ENCODE assay signal across 23 cellular contexts in the genomic region with DNA sequence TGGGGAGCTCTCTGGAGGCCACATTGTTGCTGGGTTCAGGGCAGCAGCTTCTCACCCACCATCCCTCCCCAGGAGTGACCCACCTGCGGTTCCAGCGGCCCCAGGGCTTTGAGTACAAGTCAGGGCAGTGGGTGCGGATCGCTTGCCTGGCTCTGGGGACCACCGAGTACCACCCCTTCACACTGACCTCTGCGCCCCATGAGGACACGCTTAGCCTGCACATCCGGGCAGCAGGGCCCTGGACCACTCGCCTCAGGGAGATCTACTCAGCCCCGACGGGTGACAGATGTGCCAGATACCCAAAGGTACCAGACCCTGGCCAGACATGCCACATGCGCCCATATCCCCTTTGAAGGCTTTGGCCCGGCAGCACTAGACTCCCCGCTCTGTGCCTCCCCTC. TPM values are rescaled to one million over a fixed set of nuclear protein-coding genes. Genes with fewer than 3 reads are reported as not detected.
DNase-seq lines count a peak whose midpoint lies in the region; ATAC-seq and TF ChIP-seq lines count a peak whose summit lies in the region.
"Had no signal": no experiment of that assay in that cellular context is flagged by ENCODE, and none has a peak within 500 bp of the region (broad histone marks: within the 10 kb centered on the region; RNA-seq: fewer than 3 reads in every experiment).

No MANE protein-coding gene starts in this region.

- peak in 1 of 4 donors; percentile 15 for TF ChIP-seq POLR2A in upper lobe of left lung (IDR thresholded peaks at IDR 0.05)

- H3K4me3 ChIP-seq in mesenchymal stem cell (ENCODE audit: insufficient read depth in 1 of 2, low read depth in 1 of 2, low read length in 2 of 2), result no peak overlapping the region
- no peak overlapping the region for H3K4me3 ChIP-seq in upper lobe of left lung
- H3K4me3 ChIP-seq: GM23248, HAP-1, PC-9, SJSA1 had no signal

- H2BK15ac ChIP-seq in mesenchymal stem cell (ENCODE audit: low read depth, poor library complexity, severe bottlenecking), result no peak overlapping the region

- no peaks in the 10 kb centered on the region for H3K27me3 ChIP-seq in mesenchymal stem cell (ENCODE audit: control insufficient read depth in 1 of 2, insufficient read depth in 1 of 2, low read length in 2 of 2)
- H3K27me3 ChIP-seq in upper lobe of left lung, result no peaks in the 10 kb centered on the region
- H3K27me3 ChIP-seq: SJSA1 had no signal

- H3K9me3 ChIP-seq in mesenchymal stem cell (ENCODE audit: control insufficient read depth, low read length) (no peaks in the 10 kb centered on the region), upper lobe of left lung (no peaks in the 10 kb centered on the region)
- H3K9me3 ChIP-seq: HAP-1, SJSA1 had no signal

- 92% methylated on average over 14 of the region's 14 CpGs for WGBS in mesenchymal stem cell
- WGBS in upper lobe of left lung, 2 donors, result 97 to 98% methylated on average over 5 to 14 of the region's 14 CpGs

- H3K4me1 ChIP-seq in mesenchymal stem cell (ENCODE audit: control insufficient read depth, insufficient read depth, low read depth, low read length), result peaks cover 28% of the 10 kb centered on the region
- H3K4me1 ChIP-seq in upper lobe of left lung, result peaks cover 33 to 83% (median 62%) of the 10 kb centered on the region in 4 donors
- H3K4me1 ChIP-seq: HAP-1 had no signal

- no peak overlapping the region for H2AFZ ChIP-seq in mesenchymal stem cell (ENCODE audit: low read depth, low read length)
- H2AFZ ChIP-seq: GM23248, PC-9 had no signal

- ATAC-seq in left ventricle myocardium superior (no peak), Right ventricle myocardium inferior (no peak), upper lobe of left lung (ENCODE audit: low FRiP score in 2 of 2) (no peak), omental fat pad (ENCODE audit: low FRiP score) (no peak), HG03097 (IDR thresholded peaks at IDR 0.05; ENCODE audit: low FRiP score, unreplicated experiment) (no peak)

- TF ChIP-seq EP300 in upper lobe of left lung (IDR thresholded peaks at IDR 0.05), result no peak

- H2AK5ac ChIP-seq in mesenchymal stem cell (ENCODE audit: low read length, severe bottlenecking), result no peak overlapping the region

- H2BK12ac ChIP-seq in mesenchymal stem cell (ENCODE audit: low read length in 2 of 2), result no peak overlapping the region

- H3K4ac ChIP-seq in mesenchymal stem cell (ENCODE audit: low read depth in 1 of 2, low read length in 2 of 2), result no peak overlapping the region

- H3K36me3 ChIP-seq in mesenchymal stem cell (ENCODE audit: control insufficient read depth in 1 of 2, insufficient read depth in 2 of 2, low read depth in 1 of 2, low read length in 2 of 2), result peaks cover 0 to 6% of the 10 kb centered on the region in 2 experiments
- peaks cover 0 to 14% (median 8%) of the 10 kb centered on the region in 4 donors for H3K36me3 ChIP-seq in upper lobe of left lung
- H3K36me3 ChIP-seq: HAP-1, SJSA1 had no signal

- peak overlapping the region; percentile 72 for H3K9ac ChIP-seq in mesenchymal stem cell (ENCODE audit: low read length)

- H2BK120ac ChIP-seq in mesenchymal stem cell (ENCODE audit: low read depth, low read length), result no peak overlapping the region

- peaks cover 19% of the 10 kb centered on the region for H3K79me1 ChIP-seq in mesenchymal stem cell (replicated peaks; ENCODE audit: low read length, poor library complexity, severe bottlenecking)

- no peak overlapping the region for H3K18ac ChIP-seq in mesenchymal stem cell (ENCODE audit: low read depth in 1 of 2, low read length in 2 of 2)

- H2BK5ac ChIP-seq in mesenchymal stem cell (ENCODE audit: low read depth, low read length, poor library complexity, severe bottlenecking), result no peak overlapping the region

- DNase-seq in left ventricle myocardium superior, result peak; percentile 27
- DNase-seq in Right ventricle myocardium inferior (ENCODE audit: missing footprints), result no peak
- DNase-seq in epithelial cell of prostate (ENCODE audit: low read depth, low spot score), result no peak
- DNase-seq in mesenchymal stem cell, result no peak
- peak in 1 of 2 donors; percentile 49 for DNase-seq in upper lobe of left lung
- DNase-seq in DMS53 (lab: John Stamatoyannopoulos, UW), result no peak
- DNase-seq in omental fat pad (ENCODE audit: low spot score), result no peak
- DNase-seq: AML-193, DMS 273 treated with DMSO at 0.1 percent for 48 hours, GDM1, GM23248, NCI-H1105 treated with DMSO at 0.1 percent for 48 hours, NCI-H1930, NCI-H345, NCI-H524 treated with DMSO at 0.1 percent for 48 hours, PC-9 had no signal

- intact Hi-C loops in left ventricle myocardium superior (cut with micrococcal nuclease) (loop anchor here (10.0 kb wide), 1 partner anchor 293 kb away; no protein-coding TSS in a partner anchor), Right ventricle myocardium inferior (cut with DNase I) (loop anchor here (10.0 kb wide), 1 partner anchor 293 kb away; no protein-coding TSS in a partner anchor)

- no peak overlapping the region for H4K91ac ChIP-seq in mesenchymal stem cell (ENCODE audit: low read length)

- no peak overlapping the region for H3K23ac ChIP-seq in mesenchymal stem cell (ENCODE audit: low read length in 2 of 2)

- H4K8ac ChIP-seq in mesenchymal stem cell (ENCODE audit: low read length), result no peak overlapping the region

- no peak overlapping the region for H3K14ac ChIP-seq in mesenchymal stem cell (ENCODE audit: low read length in 2 of 2)

- H3K4me2 ChIP-seq in mesenchymal stem cell (ENCODE audit: low read length, poor library complexity, severe bottlenecking), result no peak overlapping the region

- H3K27ac ChIP-seq in epithelial cell of prostate (peak overlapping the region; percentile 89), mesenchymal stem cell (ENCODE audit: low read length, poor library complexity, severe bottlenecking) (no peak overlapping the region), upper lobe of left lung (peak overlapping the region in 3 of 4 donors; percentile 28 to 71 (median 65))
- H3K27ac ChIP-seq: 22Rv1, HL-60, PC-9, SJSA1 had no signal

- TF ChIP-seq CTCF in upper lobe of left lung (IDR thresholded peaks at IDR 0.05) (no peak), omental fat pad (IDR thresholded peaks at IDR 0.05) (no peak)

RNA-seq across cellular contexts. Expression of gene SHF, which starts 26.1 kb away (rescaled TPM):
- total RNA-seq in left ventricle myocardium superior (5.0 TPM), Right ventricle myocardium inferior (3.9 TPM), upper lobe of left lung (1 to 10 TPM; 1.4 to 8.0 (median 5.1) TPM), omental fat pad (10 to 100 TPM in 1 of 4 donors, 1 to 10 TPM in 3; 1.9 to 10.5 (median 3.7) TPM)
- polyA plus RNA-seq in mesenchymal stem cell (2013, experiment 1 of 2), result 1.3 TPM
- 1.8 TPM for polyA plus RNA-seq in mesenchymal stem cell (2013, experiment 2 of 2)

RNA-seq across cellular contexts. Expression of gene DUOX1, which starts 31.9 kb away (rescaled TPM):
- total RNA-seq in left ventricle myocardium superior (0.50 TPM), Right ventricle myocardium inferior (1.0 TPM), upper lobe of left lung (1,000 to 10,000 TPM in 1 of 6 donors, 100 to 1,000 TPM in 5; 215 to 1,314 (median 495) TPM), omental fat pad (1 to 10 TPM; 1.4 to 6.9 (median 2.0) TPM)
- polyA plus RNA-seq in mesenchymal stem cell (2013, experiment 1 of 2), result not detected
- polyA plus RNA-seq in mesenchymal stem cell (2013, experiment 2 of 2), result not detected
- total RNA-seq: PC-9, SJSA1 had no signal

RNA-seq across cellular contexts. Expression of gene DUOXA1, which starts 32.0 kb away (rescaled TPM):
- 0.59 TPM for total RNA-seq in left ventricle myocardium superior
- 0.68 TPM for total RNA-seq in Right ventricle myocardium inferior
- polyA plus RNA-seq in mesenchymal stem cell (2013, experiment 1 of 2), result not detected
- polyA plus RNA-seq in mesenchymal stem cell (2013, experiment 2 of 2), result not detected
- total RNA-seq in upper lobe of left lung, result 100 to 1,000 TPM in 5 of 6 donors, 10 to 100 TPM in 1; 84.2 to 530 (median 181) TPM
- 1 to 10 TPM in 3 of 4 donors, under 1 TPM in 1; 0.95 to 1.9 (median 1.4) TPM for total RNA-seq in omental fat pad
- total RNA-seq: Daoy, LHCN-M2, SJSA1 had no signal

RNA-seq across cellular contexts. Expression of gene DUOXA2, which starts 47.5 kb away (rescaled TPM):
- total RNA-seq in left ventricle myocardium superior (not detected), Right ventricle myocardium inferior (not detected), upper lobe of left lung (under 1 TPM in 1 of 6 donors, not detected in 5; 0.13 TPM), omental fat pad (not detected)
- not detected for polyA plus RNA-seq in mesenchymal stem cell (2013, experiment 1 of 2)
- not detected for polyA plus RNA-seq in mesenchymal stem cell (2013, experiment 2 of 2)
- total RNA-seq: Daoy, GM23248, LHCN-M2, PC-9, SJSA1 had no signal
- polyA plus RNA-seq: GM23248 had no signal

RNA-seq across cellular contexts. Expression of gene DUOX2, which starts 47.7 kb away (rescaled TPM):
- 0.05 TPM for total RNA-seq in left ventricle myocardium superior
- total RNA-seq in Right ventricle myocardium inferior, result 0.08 TPM
- not detected for polyA plus RNA-seq in mesenchymal stem cell (2013, experiment 1 of 2)
- polyA plus RNA-seq in mesenchymal stem cell (2013, experiment 2 of 2), result not detected
- total RNA-seq in upper lobe of left lung, result 10 to 100 TPM in 1 of 6 donors, 1 to 10 TPM in 5; 2.7 to 27.2 (median 6.7) TPM
- under 1 TPM in 3 of 4 donors, not detected in 1; 0.13 to 0.65 (median 0.47) TPM for total RNA-seq in omental fat pad
- total RNA-seq: GM23248, LHCN-M2, PC-9, SJSA1 had no signal

Comparison
In these comparisons a context has a peak if more than half of its experiments do, and no peak if none do; other contexts are left out.
1. RNA of gene DUOX1, which starts 31.9 kb away (total RNA-seq): 215 to 1,314 TPM in upper lobe of left lung; 1.4 to 6.9 TPM in omental fat pad, 1.0 TPM in Right ventricle myocardium inferior (single experiment) and 0.50 TPM in left ventricle myocardium superior (single experiment); every median in the first group is over 10 times any median in the second.
2. RNA of gene DUOXA1, which starts 32.0 kb away (total RNA-seq): 84.2 to 530 TPM in upper lobe of left lung; 0.95 to 1.9 TPM in omental fat pad, 0.68 TPM in Right ventricle myocardium inferior (single experiment) and 0.59 TPM in left ventricle myocardium superior (single experiment); every median in the first group is over 10 times any median in the second.